ENCODE assay signal across 18 cellular contexts in genomic region chr1:11031624-11032262, GRCh38. TPM values are rescaled to one million over a fixed set of nuclear protein-coding genes. Genes with fewer than 3 reads are reported as not detected.
DNase-seq lines count a peak whose midpoint lies in the region; ATAC-seq and TF ChIP-seq lines count a peak whose summit lies in the region.
"Had no signal": no experiment of that assay in that cellular context is flagged by ENCODE, and none has a peak within 500 bp of the region (broad histone marks: within the 10 kb centered on the region; RNA-seq: fewer than 3 reads in every experiment).

No MANE protein-coding gene starts in this region.

- no peak overlapping the region for H3K4me3 Mint-ChIP-seq in activated CD8-positive, alpha-beta T cell treated with anti-CD3 and anti-CD28 coated beads for 36 hours
- H3K4me3 Mint-ChIP-seq in activated CD8-positive, alpha-beta T cell treated with anti-CD3 and anti-CD28 coated beads, Interleukin-2, amount 10 ng/mL, durations not matched to agents 7 days and 5 days: no peak overlapping the region
- no peak overlapping the region for H3K4me3 Mint-ChIP-seq in WTC11
- H3K4me3 Mint-ChIP-seq in stimulated activated naive B cell treated with anti-CD40 and anti-IgM and Interleukin-4, amounts not matched to agents 10 μg/mL and 1 μg/mL and 100 μg/mL, for 72 hours: no peak overlapping the region
- H3K4me3 Mint-ChIP-seq: CD4-positive, alpha-beta T cell had no signal

- POLR2A ChIA-PET in activated CD8-positive, alpha-beta T cell treated with anti-CD3 and anti-CD28 coated beads for 36 hours (lab: Charles Lee): interaction anchor here (0.6 to 1.1 kb wide), 7 partner anchors 10 to 617 kb away, joined by 3 to 4 read pairs (median 3); no protein-coding TSS in a partner anchor
- POLR2A ChIA-PET in activated CD8-positive, alpha-beta T cell treated with anti-CD3 and anti-CD28 coated beads, Interleukin-2, amount 10 ng/mL, durations not matched to agents 7 days and 5 days (lab: Charles Lee): interaction anchor here (0.8 to 1.0 kb wide), 2 partner anchors 67 to 230 kb away, joined by 3 read pairs; no protein-coding TSS in a partner anchor
- POLR2A ChIA-PET in WTC11 (lab: Charles Lee): interaction anchor here (0.6 to 0.9 kb wide), 3 partner anchors 51 to 700 kb away, joined by 3 read pairs; no protein-coding TSS in a partner anchor

- intact Hi-C loops in activated CD8-positive, alpha-beta T cell treated with anti-CD3 and anti-CD28 coated beads for 36 hours (cut with micrococcal nuclease): no loop called here
- intact Hi-C loops in left ventricle myocardium superior (cut with micrococcal nuclease) (no loop called here), Right ventricle myocardium inferior (cut with DNase I) (no loop called here), left lung (cut with DNase I) (loop anchor here in 1 of 2 donors (10.0 kb wide), 1 partner anchor 613 kb away; no protein-coding TSS in a partner anchor)

- no peak for DNase-seq in activated CD8-positive, alpha-beta T cell treated with anti-CD3 and anti-CD28 coated beads for 36 hours
- no peak for DNase-seq in activated CD8-positive, alpha-beta T cell treated with anti-CD3 and anti-CD28 coated beads, Interleukin-2, amount 10 ng/mL, durations not matched to agents 7 days and 5 days
- DNase-seq in left ventricle myocardium superior: no peak
- no peak for DNase-seq in Right ventricle myocardium inferior (ENCODE audit: missing footprints)
- DNase-seq in WTC11 (ENCODE audit: low spot score): no peak
- DNase-seq in stimulated activated naive B cell treated with anti-CD40 and anti-IgM and Interleukin-4, amounts not matched to agents 10 μg/mL and 1 μg/mL and 100 μg/mL, for 72 hours: no peak
- no peak for DNase-seq in left lung
- DNase-seq in Kasumi-1 (lab: John Stamatoyannopoulos, UW): no peak
- DNase-seq: CD4-positive, alpha-beta T cell; NCI-H1417; NCI-H187; NCI-H226; NCI-H524; NCI-H82; OCI-M1; RPMI8226 had no signal

- H3K9me3 ChIP-seq in left lung: no peaks in the 10 kb centered on the region

- no peak for TF ChIP-seq CTCF in activated CD8-positive, alpha-beta T cell treated with anti-CD3 and anti-CD28 coated beads for 36 hours (IDR thresholded peaks at IDR 0.05)
- no peak for TF ChIP-seq CTCF in WTC11 (IDR thresholded peaks at IDR 0.05)
- no peak for TF ChIP-seq CTCF in left lung (IDR thresholded peaks at IDR 0.05)

- no peaks in the 10 kb centered on the region for H3K27me3 Mint-ChIP-seq in activated CD8-positive, alpha-beta T cell treated with anti-CD3 and anti-CD28 coated beads for 36 hours
- H3K27me3 Mint-ChIP-seq in activated CD8-positive, alpha-beta T cell treated with anti-CD3 and anti-CD28 coated beads, Interleukin-2, amount 10 ng/mL, durations not matched to agents 7 days and 5 days (ENCODE audit: low read depth): no peaks in the 10 kb centered on the region
- no peaks in the 10 kb centered on the region for H3K27me3 Mint-ChIP-seq in WTC11 (ENCODE audit: low read depth)
- H3K27me3 Mint-ChIP-seq in stimulated activated naive B cell treated with anti-CD40 and anti-IgM and Interleukin-4, amounts not matched to agents 10 μg/mL and 1 μg/mL and 100 μg/mL, for 72 hours: no peaks in the 10 kb centered on the region
- H3K27me3 Mint-ChIP-seq: CD4-positive, alpha-beta T cell had no signal

- H3K36me3 ChIP-seq in left lung: peaks cover 0 to 40% of the 10 kb centered on the region in 2 donors

- no peaks in the 10 kb centered on the region for H3K9me3 Mint-ChIP-seq in activated CD8-positive, alpha-beta T cell treated with anti-CD3 and anti-CD28 coated beads for 36 hours
- no peaks in the 10 kb centered on the region for H3K9me3 Mint-ChIP-seq in activated CD8-positive, alpha-beta T cell treated with anti-CD3 and anti-CD28 coated beads, Interleukin-2, amount 10 ng/mL, durations not matched to agents 7 days and 5 days (ENCODE audit: insufficient read depth)
- no peaks in the 10 kb centered on the region for H3K9me3 Mint-ChIP-seq in WTC11
- no peaks in the 10 kb centered on the region for H3K9me3 Mint-ChIP-seq in stimulated activated naive B cell treated with anti-CD40 and anti-IgM and Interleukin-4, amounts not matched to agents 10 μg/mL and 1 μg/mL and 100 μg/mL, for 72 hours
- H3K9me3 Mint-ChIP-seq: CD4-positive, alpha-beta T cell had no signal

- ATAC-seq in activated CD8-positive, alpha-beta T cell treated with anti-CD3 and anti-CD28 coated beads for 36 hours: peak; percentile 27
- ATAC-seq in activated CD8-positive, alpha-beta T cell treated with anti-CD3 and anti-CD28 coated beads, Interleukin-2, amount 10 ng/mL, durations not matched to agents 7 days and 5 days: no peak
- ATAC-seq in left ventricle myocardium superior (peak; percentile 28), Right ventricle myocardium inferior (no peak), WTC11 (no peak), left lung (no peak)
- ATAC-seq in stimulated activated naive B cell treated with anti-CD40 and anti-IgM and Interleukin-4, amounts not matched to agents 10 μg/mL and 1 μg/mL and 100 μg/mL, for 72 hours (replicated peaks): peak; percentile 18 to 19

- no peaks in the 10 kb centered on the region for H3K4me1 ChIP-seq in left lung

- no peaks in the 10 kb centered on the region for H3K27me3 ChIP-seq in left lung

- H3K27ac ChIP-seq in left lung: no peak overlapping the region
- H3K27ac ChIP-seq: KMS-11 had no signal

- no peak overlapping the region for H3K4me3 ChIP-seq in left lung

- H3K4me1 Mint-ChIP-seq in activated CD8-positive, alpha-beta T cell treated with anti-CD3 and anti-CD28 coated beads for 36 hours (ENCODE audit: low read depth): peaks cover 2% of the 10 kb centered on the region
- no peaks in the 10 kb centered on the region for H3K4me1 Mint-ChIP-seq in activated CD8-positive, alpha-beta T cell treated with anti-CD3 and anti-CD28 coated beads, Interleukin-2, amount 10 ng/mL, durations not matched to agents 7 days and 5 days (ENCODE audit: low read depth)
- peaks cover 7% of the 10 kb centered on the region; the same call in 1 of the 2 replicates for H3K4me1 Mint-ChIP-seq in WTC11
- H3K4me1 Mint-ChIP-seq in stimulated activated naive B cell treated with anti-CD40 and anti-IgM and Interleukin-4, amounts not matched to agents 10 μg/mL and 1 μg/mL and 100 μg/mL, for 72 hours: peaks cover 5% of the 10 kb centered on the region in 2 donors

- CTCF ChIA-PET in activated CD8-positive, alpha-beta T cell treated with anti-CD3 and anti-CD28 coated beads for 36 hours (lab: Charles Lee): interaction anchor here (0.8 to 1.4 kb wide), 5 partner anchors 17 to 210 kb away, joined by 3 to 4 read pairs (median 3); no protein-coding TSS in a partner anchor
- CTCF ChIA-PET in activated CD8-positive, alpha-beta T cell treated with anti-CD3 and anti-CD28 coated beads, Interleukin-2, amount 10 ng/mL, durations not matched to agents 7 days and 5 days (lab: Charles Lee): interaction anchor here (1.2 kb wide), 1 partner anchor 611 kb away, joined by 4 read pairs; no protein-coding TSS in a partner anchor
- CTCF ChIA-PET in WTC11 (lab: Charles Lee): interaction anchor here (1.2 to 1.3 kb wide), 3 partner anchors 18 to 210 kb away, joined by 3 read pairs; no protein-coding TSS in a partner anchor

- H3K36me3 Mint-ChIP-seq in activated CD8-positive, alpha-beta T cell treated with anti-CD3 and anti-CD28 coated beads for 36 hours (ENCODE audit: low read depth): peaks cover 6% of the 10 kb centered on the region
- H3K36me3 Mint-ChIP-seq in activated CD8-positive, alpha-beta T cell treated with anti-CD3 and anti-CD28 coated beads, Interleukin-2, amount 10 ng/mL, durations not matched to agents 7 days and 5 days (ENCODE audit: low read depth): peaks cover 14% of the 10 kb centered on the region
- H3K36me3 Mint-ChIP-seq in WTC11: peaks cover 8% of the 10 kb centered on the region
- peaks cover 10 to 19% of the 10 kb centered on the region in 2 donors for H3K36me3 Mint-ChIP-seq in stimulated activated naive B cell treated with anti-CD40 and anti-IgM and Interleukin-4, amounts not matched to agents 10 μg/mL and 1 μg/mL and 100 μg/mL, for 72 hours

- H3K27ac Mint-ChIP-seq in activated CD8-positive, alpha-beta T cell treated with anti-CD3 and anti-CD28 coated beads for 36 hours: no peak overlapping the region
- no peak overlapping the region for H3K27ac Mint-ChIP-seq in activated CD8-positive, alpha-beta T cell treated with anti-CD3 and anti-CD28 coated beads, Interleukin-2, amount 10 ng/mL, durations not matched to agents 7 days and 5 days
- H3K27ac Mint-ChIP-seq in WTC11: no peak overlapping the region
- no peak overlapping the region for H3K27ac Mint-ChIP-seq in stimulated activated naive B cell treated with anti-CD40 and anti-IgM and Interleukin-4, amounts not matched to agents 10 μg/mL and 1 μg/mL and 100 μg/mL, for 72 hours
- H3K27ac Mint-ChIP-seq: CD4-positive, alpha-beta T cell had no signal

TF ChIP-seq in WTC11, 78 proteins besides CTCF, POLR2A, EP300 and RAD21 (continues in another document):
- TF ChIP-seq TEAD4 (CRISPR knock-in tag; IDR thresholded peaks at IDR 0.05) (no peak), ZNF416 (CRISPR knock-in tag; IDR thresholded peaks at IDR 0.05) (no peak)

RNA-seq across cellular contexts. Expression of gene MASP2, which starts 15.3 kb away (rescaled TPM):
- total RNA-seq in activated CD8-positive, alpha-beta T cell treated with anti-CD3 and anti-CD28 coated beads for 36 hours: not detected
- total RNA-seq in activated CD8-positive, alpha-beta T cell treated with anti-CD3 and anti-CD28 coated beads, Interleukin-2, amount 10 ng/mL, durations not matched to agents 7 days and 5 days: under 1 TPM in 1 of 2 experiments, not detected in 1; 0.21 TPM
- total RNA-seq in left ventricle myocardium superior: not detected
- not detected for total RNA-seq in Right ventricle myocardium inferior
- total RNA-seq in WTC11 (2021): 0.57 to 1.1 TPM (median 0.82 TPM) in 3 replicates
- total RNA-seq in left lung: not detected
- total RNA-seq: M059J had no signal

RNA-seq across cellular contexts. Expression of gene TARDBP, which starts 19.3 kb away (rescaled TPM):
- total RNA-seq in activated CD8-positive, alpha-beta T cell treated with anti-CD3 and anti-CD28 coated beads for 36 hours: 100 to 1,000 TPM; 152 to 163 TPM
- total RNA-seq in activated CD8-positive, alpha-beta T cell treated with anti-CD3 and anti-CD28 coated beads, Interleukin-2, amount 10 ng/mL, durations not matched to agents 7 days and 5 days: 100 to 1,000 TPM; 175 to 178 TPM
- 117 TPM for total RNA-seq in left ventricle myocardium superior
- total RNA-seq in Right ventricle myocardium inferior: 107 TPM
- 185 to 228 TPM (median 197 TPM) in 3 replicates for total RNA-seq in WTC11 (2021)
- 100 to 1,000 TPM; 119 to 126 TPM for total RNA-seq in left lung

RNA-seq across cellular contexts. Expression of gene SRM, which starts 28.1 kb away (rescaled TPM):
- 100 to 1,000 TPM; 240 TPM for total RNA-seq in activated CD8-positive, alpha-beta T cell treated with anti-CD3 and anti-CD28 coated beads for 36 hours
- 100 to 1,000 TPM; 146 to 154 TPM for total RNA-seq in activated CD8-positive, alpha-beta T cell treated with anti-CD3 and anti-CD28 coated beads, Interleukin-2, amount 10 ng/mL, durations not matched to agents 7 days and 5 days
- 48.9 TPM for total RNA-seq in left ventricle myocardium superior
- 54.0 TPM for total RNA-seq in Right ventricle myocardium inferior
- 164 to 200 TPM (median 170 TPM) in 3 replicates for total RNA-seq in WTC11 (2021)
- 100 to 1,000 TPM in 1 of 2 donors, 10 to 100 TPM in 1; 67.1 to 123 TPM for total RNA-seq in left lung

Comparison
In these comparisons a context has a peak if more than half of its experiments do, and no peak if none do; other contexts are left out.
1. ATAC-seq: peak in activated CD8-positive, alpha-beta T cell treated with anti-CD3 and anti-CD28 coated beads for 36 hours (single experiment), left ventricle myocardium superior (single experiment) and stimulated activated naive B cell treated with anti-CD40 and anti-IgM and Interleukin-4, amounts not matched to agents 10 μg/mL and 1 μg/mL and 100 μg/mL, for 72 hours (2 of 2); none in activated CD8-positive, alpha-beta T cell treated with anti-CD3 and anti-CD28 coated beads, Interleukin-2, amount 10 ng/mL, durations not matched to agents 7 days and 5 days (single experiment), Right ventricle myocardium inferior (single experiment), WTC11 (single experiment) and left lung (single experiment).